8 cellular contexts compared by ENCODE assay signal in genomic region chr2:152025678-152026287, GRCh38.
DNase-seq lines count a peak whose midpoint lies in the region; ATAC-seq and TF ChIP-seq lines count a peak whose summit lies in the region.

No MANE protein-coding gene starts in this region.

- TF ChIP-seq CTCF in activated B cell treated with CpG ODN at 0.5 μM for 24 hours (IDR thresholded peaks at IDR 0.05) (peak; percentile 99), kidney epithelial cell (IDR thresholded peaks at IDR 0.05; ENCODE audit: insufficient read depth, low read length, poor library complexity, severe bottlenecking) (peak; percentile 93)

- ATAC-seq in GM18907 (IDR thresholded peaks at IDR 0.05; ENCODE audit: unreplicated experiment) (peak; percentile 92), HG03159 (IDR thresholded peaks at IDR 0.05; ENCODE audit: unreplicated experiment) (peak; percentile 92), activated B cell treated with CpG ODN at 0.5 μM for 24 hours (ENCODE audit: low read depth) (peak; percentile 93)

- no peaks in the 10 kb centered on the region for H3K36me3 ChIP-seq in kidney epithelial cell (ENCODE audit: control insufficient read depth, insufficient read depth, low read length)

- peaks cover 5% of the 10 kb centered on the region for H3K27me3 Mint-ChIP-seq in activated B cell treated with CpG ODN at 0.5 μM for 24 hours

- no peaks in the 10 kb centered on the region for H3K4me1 Mint-ChIP-seq in activated B cell treated with CpG ODN at 0.5 μM for 24 hours

- intact Hi-C loops in activated B cell treated with CpG ODN at 0.5 μM for 24 hours (cut with micrococcal nuclease) = loop anchor here (1.0 to 5.0 kb wide), 5 partner anchors 21 to 573 kb away; no protein-coding TSS in a partner anchor

- CTCF ChIA-PET in activated B cell treated with CpG ODN at 0.5 μM for 24 hours (lab: Charles Lee) = interaction anchor here (0.6 to 3.7 kb wide), 30 partner anchors 10 to 588 kb away, joined by 3 to 23 read pairs (median 4); partner anchors contain the start of genes ARL5A and FMNL2

- H3K36me3 Mint-ChIP-seq in activated B cell treated with CpG ODN at 0.5 μM for 24 hours (ENCODE audit: low read depth) = no peaks in the 10 kb centered on the region

- peak overlapping the region; percentile 11 for H3K4me3 ChIP-seq in kidney epithelial cell (ENCODE audit: low read depth, low read length)

- no peaks in the 10 kb centered on the region for H3K9me3 Mint-ChIP-seq in activated B cell treated with CpG ODN at 0.5 μM for 24 hours

- no peak overlapping the region for H3K27ac Mint-ChIP-seq in activated B cell treated with CpG ODN at 0.5 μM for 24 hours

- peak overlapping the region; percentile 85 for H3K4me3 Mint-ChIP-seq in activated B cell treated with CpG ODN at 0.5 μM for 24 hours

- POLR2A ChIA-PET in activated B cell treated with CpG ODN at 0.5 μM for 24 hours (lab: Charles Lee) = interaction anchor here (0.6 to 0.7 kb wide), 2 partner anchors 20 to 28 kb away, joined by 5 to 8 read pairs; no protein-coding TSS in a partner anchor

- no peaks in the 10 kb centered on the region for H3K27me3 ChIP-seq in kidney epithelial cell (ENCODE audit: control insufficient read depth, insufficient read depth, low read length)

- DNase-seq in AG20443 (ENCODE audit: low spot score) (peak; percentile 82), NCI-H2227 (lab: John Stamatoyannopoulos, UW; ENCODE audit: unreplicated experiment) (peak; percentile 90), activated B cell treated with CpG ODN at 0.5 μM for 24 hours (peak; percentile 71), kidney epithelial cell (ENCODE audit: low read depth) (no peak)
- peak; percentile 64 for DNase-seq in central memory CD4-positive, alpha-beta T cell
- DNase-seq in stimulated activated CD4-positive, alpha-beta T cell treated with anti-CD3 and anti-CD28 coated beads, Interleukin-1b, Interleukin-23, amount 100 ng/mL, for 4 hours (ENCODE audit: low read depth in 2 of 2) = peak; percentile 58 to 77
